In genomic region chr3:112477891-112478290, GRCh38 we compare ENCODE assay signal across 20 cellular contexts. TPM values are rescaled to one million over a fixed set of nuclear protein-coding genes. Genes with fewer than 3 reads are reported as not detected.
DNase-seq lines count a peak whose midpoint lies in the region; ATAC-seq and TF ChIP-seq lines count a peak whose summit lies in the region.
"Had no signal": no experiment of that assay in that cellular context is flagged by ENCODE, and none has a peak within 500 bp of the region (broad histone marks: within the 10 kb centered on the region; RNA-seq: fewer than 3 reads in every experiment).

No MANE protein-coding gene starts in this region.

- H3K4me1 ChIP-seq in OCI-LY7 (ENCODE audit: insufficient read depth, low read length, poor library complexity, severe bottlenecking): peaks cover 27% of the 10 kb centered on the region
- H3K4me1 ChIP-seq in effector memory CD4-positive, alpha-beta T cell (ENCODE audit: control insufficient read depth, insufficient read depth, low read length, poor library complexity, severe bottlenecking): peaks cover 32% of the 10 kb centered on the region
- H3K4me1 ChIP-seq: SJSA1 had no signal

- no peak overlapping the region for H3K4me3 ChIP-seq in OCI-LY7 (ENCODE audit: low read depth, low read length, poor library complexity, severe bottlenecking)
- H3K4me3 ChIP-seq in effector memory CD4-positive, alpha-beta T cell (ENCODE audit: insufficient read depth, low read depth, low read length, poor library complexity, severe bottlenecking): no peak overlapping the region
- H3K4me3 ChIP-seq: GM23338, K562, SJSA1 had no signal

- no peak for DNase-seq in CD14-positive monocyte (ENCODE audit: low spot score)
- peak; percentile 57 to 59 for DNase-seq in Kasumi-1 (lab: John Stamatoyannopoulos, UW)
- no peak for DNase-seq in OCI-LY7 (ENCODE audit: low spot score)
- no peak for DNase-seq in memory B cell (ENCODE audit: low spot score in 2 of 2)
- no peak for DNase-seq in RWPE1 (ENCODE audit: low spot score)
- no peak for DNase-seq in effector memory CD4-positive, alpha-beta T cell
- no peak for DNase-seq in 8988T
- DNase-seq: CD4-positive, alpha-beta T cell; DMS53; NCI-H1092 treated with DMSO at 0.1 percent for 48 hours; NCI-H2107; NCI-H2227 treated with DMSO at 0.1 percent for 48 hours; NCI-H524; RPMI8226 had no signal

- no peaks in the 10 kb centered on the region for H3K27me3 ChIP-seq in effector memory CD4-positive, alpha-beta T cell (replicated peaks; ENCODE audit: control insufficient read depth, insufficient read depth, low read length, poor library complexity, severe bottlenecking)
- H3K27me3 ChIP-seq: SJSA1 had no signal

- ATAC-seq in memory B cell (ENCODE audit: low read depth) (no peak), HG03520 (IDR thresholded peaks at IDR 0.05; ENCODE audit: unreplicated experiment) (no peak)
- ATAC-seq: GM23338, HCT116, K562 had no signal

- no peak overlapping the region for H2AFZ ChIP-seq in OCI-LY7 (ENCODE audit: low read length)
- H2AFZ ChIP-seq: GM23338 had no signal

- H4K20me1 ChIP-seq in OCI-LY7 (ENCODE audit: insufficient read depth, low read length): no peaks in the 10 kb centered on the region

- peaks cover 0 to 4% (median 0%) of the 10 kb centered on the region in 3 donors for H3K27me3 Mint-ChIP-seq in CD14-positive monocyte (ENCODE audit: low read depth in 3 of 3)
- H3K27me3 Mint-ChIP-seq in memory B cell: no peaks in the 10 kb centered on the region
- H3K27me3 Mint-ChIP-seq: CD4-positive, alpha-beta T cell had no signal

- H3K9me3 Mint-ChIP-seq in CD14-positive monocyte (peaks cover 0 to 7% (median 1%) of the 10 kb centered on the region in 7 donors), memory B cell (no peaks in the 10 kb centered on the region)
- H3K9me3 Mint-ChIP-seq: CD4-positive, alpha-beta T cell; GM23338 had no signal

- H3K27ac ChIP-seq in OCI-LY7 (ENCODE audit: low read depth, low read length, poor library complexity, severe bottlenecking): no peak overlapping the region
- no peak overlapping the region for H3K27ac ChIP-seq in RWPE1
- no peak overlapping the region for H3K27ac ChIP-seq in effector memory CD4-positive, alpha-beta T cell (ENCODE audit: insufficient read depth, low read length, poor library complexity, severe bottlenecking)
- H3K27ac ChIP-seq: SJSA1 had no signal

- POLR2A ChIA-PET in OCI-LY7 (lab: Charles Lee) (interaction anchor here (0.7 to 2.3 kb wide), 12 partner anchors 11 to 198 kb away, joined by 3 to 8 read pairs (median 4); partner anchors contain the start of gene BTLA), RWPE1 (lab: Yijun Ruan, JAX; ENCODE audit: low non-redundant PET) (no interaction called here)

- no peak for TF ChIP-seq CTCF in CD14-positive monocyte (IDR thresholded peaks at IDR 0.05)
- TF ChIP-seq CTCF in OCI-LY7 (conservative IDR thresholded peaks at IDR 0.05; ENCODE audit: low read length): no peak
- no peak for TF ChIP-seq CTCF in RWPE1 (conservative IDR thresholded peaks at IDR 0.05; ENCODE audit: low read depth)

- H3K36me3 ChIP-seq in OCI-LY7 (ENCODE audit: insufficient read depth, low read length): peaks cover 43% of the 10 kb centered on the region
- peaks cover 11% of the 10 kb centered on the region for H3K36me3 ChIP-seq in effector memory CD4-positive, alpha-beta T cell (ENCODE audit: control insufficient read depth, insufficient read depth, low read length)
- H3K36me3 ChIP-seq: SJSA1 had no signal

- H3K4me2 ChIP-seq in OCI-LY7 (ENCODE audit: low read length): no peak overlapping the region
- H3K4me2 ChIP-seq: GM23338 had no signal

- no peaks in the 10 kb centered on the region for H3K36me3 Mint-ChIP-seq in CD14-positive monocyte
- H3K36me3 Mint-ChIP-seq in memory B cell: peaks cover 60% of the 10 kb centered on the region

- TSS peak; percentile 29 for BruUV-seq in OCI-LY7 (replicated peaks; lab: Mats Ljungman, UMichigan)

- H3K9me2 ChIP-seq in OCI-LY7 (ENCODE audit: insufficient read depth, low read length): no peaks in the 10 kb centered on the region

- CTCF ChIA-PET in OCI-LY7 (lab: Charles Lee; ENCODE audit: unreplicated experiment): interaction anchor here (0.8 kb wide), 1 partner anchor 17 kb away, joined by 4 read pairs; no protein-coding TSS in a partner anchor
- CTCF ChIA-PET in RWPE1 (lab: Yijun Ruan, JAX): no interaction called here

- peaks cover 8% of the 10 kb centered on the region; the same call in 1 of the 2 replicates for H3K9me3 ChIP-seq in OCI-LY7 (ENCODE audit: low read length)
- H3K9me3 ChIP-seq in effector memory CD4-positive, alpha-beta T cell (ENCODE audit: control insufficient read depth, low read length): no peaks in the 10 kb centered on the region
- H3K9me3 ChIP-seq: SJSA1 had no signal

- peak overlapping the region in 6 of 7 donors; percentile 40 to 78 (median 78) for H3K27ac Mint-ChIP-seq in CD14-positive monocyte
- peak overlapping the region; percentile 58 for H3K27ac Mint-ChIP-seq in memory B cell
- H3K27ac Mint-ChIP-seq: GM23338 had no signal

- intact Hi-C loops in CD14-positive monocyte (cut with micrococcal nuclease) (no loop called here), OCI-LY7 (cut with micrococcal nuclease; ENCODE audit: unreplicated experiment) (no loop called here)

- no peaks in the 10 kb centered on the region for H3K79me2 ChIP-seq in OCI-LY7 (ENCODE audit: insufficient read depth, low read depth, low read length)

- H3K4me3 Mint-ChIP-seq in CD14-positive monocyte (no peak overlapping the region), memory B cell (no peak overlapping the region)
- H3K4me3 Mint-ChIP-seq: CD4-positive, alpha-beta T cell; GM23338 had no signal

- H3K4me1 Mint-ChIP-seq in CD14-positive monocyte (peaks cover 78% of the 10 kb centered on the region), memory B cell (peaks cover 56% of the 10 kb centered on the region)
- H3K4me1 Mint-ChIP-seq: GM23338 had no signal

RNA-seq across cellular contexts. Expression of gene BTLA, which starts 21.4 kb away (rescaled TPM):
- not detected for polyA plus RNA-seq in CD14-positive monocyte
- 7.7 and 8.0 TPM in 2 replicates for total RNA-seq in OCI-LY7 (2014; rRNA removed; shearing (Covaris generic))
- total RNA-seq in OCI-LY7 (2022): 7.3 and 7.6 TPM in 2 replicates
- total RNA-seq: A673, GM23338, SJSA1 had no signal
- polyA plus RNA-seq: K562 had no signal

Comparison
In these comparisons a context has a peak if more than half of its experiments do, and no peak if none do; other contexts are left out.
1. DNase-seq: peak in Kasumi-1 (2 of 2); none in CD14-positive monocyte (single experiment), OCI-LY7 (single experiment), memory B cell (0 of 2), RWPE1 (single experiment), effector memory CD4-positive, alpha-beta T cell (0 of 3) and 8988T (single experiment).